ENCODE assay signal across 8 cellular contexts in the genomic region with DNA sequence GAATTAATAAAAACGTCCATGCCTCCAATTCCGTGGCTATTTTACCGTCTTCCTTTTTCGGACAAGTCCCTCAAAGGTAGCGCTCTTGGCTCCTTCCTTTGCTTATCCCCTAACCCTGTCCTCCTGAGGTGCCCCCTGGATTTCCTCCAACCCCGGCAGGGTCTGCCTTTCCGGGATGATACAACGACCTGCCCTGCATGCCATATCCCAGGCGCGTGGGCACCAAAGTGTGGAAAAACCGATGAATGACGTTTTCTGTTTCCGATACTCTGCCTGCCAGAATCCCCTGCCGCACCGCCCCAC. TPM values are rescaled to one million over a fixed set of nuclear protein-coding genes. Genes with fewer than 3 reads are reported as not detected.
A peak's percentile ranks its signal among the peaks of the same experiment; 100 is the strongest.
DNase-seq lines count a peak whose midpoint lies in the region; ATAC-seq and TF ChIP-seq lines count a peak whose summit lies in the region.

No MANE protein-coding gene starts in this region.

- peaks cover 3% of the 10 kb centered on the region for H3K27me3 Mint-ChIP-seq in endodermal cell (ENCODE audit: insufficient read depth)

- 63 to 100% methylated on average over 4 to 15 of the region's 15 CpGs for WGBS in endodermal cell (ENCODE audit: insufficient coverage in 1 of 2, insufficient read length in 1 of 2), 2 experiments

- peaks cover 62% of the 10 kb centered on the region for H3K9me3 Mint-ChIP-seq in endodermal cell

- H3K4me1 ChIP-seq in BLaER1: peaks cover 5% of the 10 kb centered on the region; the same call in 1 of the 2 replicates
- H3K4me1 ChIP-seq in OCI-LY1 (ENCODE audit: insufficient read depth, low read length, severe bottlenecking): peaks cover 15% of the 10 kb centered on the region
- H3K4me1 ChIP-seq in endodermal cell (ENCODE audit: control insufficient read depth, insufficient read depth, low read length): no peaks in the 10 kb centered on the region

- peaks cover 7% of the 10 kb centered on the region; the same call in 1 of the 2 replicates for H3K79me2 ChIP-seq in OCI-LY1 (ENCODE audit: insufficient read depth, low read length)
- no peaks in the 10 kb centered on the region for H3K79me2 ChIP-seq in neural cell (replicated peaks; ENCODE audit: insufficient read depth, low read length)

- no peak for ATAC-seq in GM18520 (IDR thresholded peaks at IDR 0.05; ENCODE audit: unreplicated experiment)

- H3K4me3 Mint-ChIP-seq in endodermal cell: peak overlapping the region; percentile 85

- no peaks in the 10 kb centered on the region for H3K9me2 ChIP-seq in OCI-LY1 (ENCODE audit: low read depth, low read length)
- H3K9me2 ChIP-seq in neural cell (ENCODE audit: insufficient read depth, low read length): no peaks in the 10 kb centered on the region

- TF ChIP-seq EP300 in neural cell (conservative IDR thresholded peaks at IDR 0.05; ENCODE audit: poor library complexity, severe bottlenecking): no peak

- H3K36me3 ChIP-seq in BLaER1: peaks cover 16% of the 10 kb centered on the region
- H3K36me3 ChIP-seq in OCI-LY1 (ENCODE audit: insufficient read depth, low read length): peaks cover 21% of the 10 kb centered on the region
- peaks cover 20% of the 10 kb centered on the region for H3K36me3 ChIP-seq in endodermal cell (ENCODE audit: control insufficient read depth, insufficient read depth, low read length)
- H3K36me3 ChIP-seq in neural cell (ENCODE audit: insufficient read depth, low read length): no peaks in the 10 kb centered on the region

- H3K27ac ChIP-seq in BLaER1 (peak overlapping the region; percentile 44), OCI-LY1 (ENCODE audit: low read depth, low read length, poor library complexity, severe bottlenecking) (peak overlapping the region; percentile 46), endodermal cell (ENCODE audit: low read depth, low read length) (no peak overlapping the region), neural cell (ENCODE audit: low read length) (peak overlapping the region; percentile 70)

- H3K27me3 ChIP-seq in BLaER1 (no peaks in the 10 kb centered on the region), OCI-LY1 (ENCODE audit: insufficient read depth, low read length) (no peaks in the 10 kb centered on the region), endodermal cell (ENCODE audit: control insufficient read depth, insufficient read depth, low read length, poor library complexity, severe bottlenecking) (no peaks in the 10 kb centered on the region), neural cell (ENCODE audit: insufficient read depth, low read depth, low read length) (no peaks in the 10 kb centered on the region)

- H3K36me3 Mint-ChIP-seq in endodermal cell (ENCODE audit: low read depth): peaks cover 11% of the 10 kb centered on the region

- no peaks in the 10 kb centered on the region for H4K20me1 ChIP-seq in BLaER1
- no peaks in the 10 kb centered on the region for H4K20me1 ChIP-seq in OCI-LY1 (ENCODE audit: insufficient read depth, low read length)
- H4K20me1 ChIP-seq in neural cell (ENCODE audit: insufficient read depth): no peaks in the 10 kb centered on the region

- no peak for TF ChIP-seq RAD21 in neural cell (conservative IDR thresholded peaks at IDR 0.05)

- H3K9me3 ChIP-seq in BLaER1 (no peaks in the 10 kb centered on the region), OCI-LY1 (ENCODE audit: low read length) (no peaks in the 10 kb centered on the region), endodermal cell (ENCODE audit: control insufficient read depth, low read length) (no peaks in the 10 kb centered on the region), neural cell (ENCODE audit: low read length) (no peaks in the 10 kb centered on the region)

- peak overlapping the region; percentile 20 for H3K27ac Mint-ChIP-seq in endodermal cell

- DNase-seq in endodermal cell (no peak), HT-29 (ENCODE audit: low spot score) (no peak), NCI-H1092 (lab: John Stamatoyannopoulos, UW) (no peak), HEK293T (ENCODE audit: extremely low spot score) (no peak)

- no peak for TF ChIP-seq CTCF in OCI-LY1 (IDR thresholded peaks at IDR 0.05; ENCODE audit: low read length)
- no peak for TF ChIP-seq CTCF in endodermal cell (conservative IDR thresholded peaks at IDR 0.05)
- no peak for TF ChIP-seq CTCF in neural cell (IDR thresholded peaks at IDR 0.05; ENCODE audit: poor library complexity, severe bottlenecking)

- peaks cover 9% of the 10 kb centered on the region for H3K4me1 Mint-ChIP-seq in endodermal cell

- peak overlapping the region; percentile 70; the same call in 1 of the 2 replicates for H3K9ac ChIP-seq in BLaER1
- peak overlapping the region; percentile 97 for H3K9ac ChIP-seq in OCI-LY1 (ENCODE audit: low read length)
- no peak overlapping the region for H3K9ac ChIP-seq in endodermal cell (ENCODE audit: extremely low read depth, low read length, poor library complexity, severe bottlenecking)
- H3K9ac ChIP-seq in neural cell (ENCODE audit: low read length): peak overlapping the region; percentile 65

- POLR2A ChIA-PET in HEK293T (lab: Yijun Ruan, JAX): no interaction called here

- H3K4me2 ChIP-seq in BLaER1 (peak overlapping the region; percentile 74), OCI-LY1 (ENCODE audit: low read length) (peak overlapping the region; percentile 95), neural cell (ENCODE audit: low read length) (peak overlapping the region; percentile 44)

- CTCF ChIA-PET in HEK293T (lab: Yijun Ruan, JAX): no interaction called here

- H3K4me3 ChIP-seq in BLaER1 (peak overlapping the region; percentile 71), OCI-LY1 (ENCODE audit: low read depth, low read length, poor library complexity, severe bottlenecking) (peak overlapping the region; percentile 100), endodermal cell (ENCODE audit: low read length) (peak overlapping the region; percentile 88), neural cell (ENCODE audit: low read length) (peak overlapping the region; percentile 80)

- H2AFZ ChIP-seq in OCI-LY1 (ENCODE audit: low read length) (peak overlapping the region; percentile 93; the same call in 1 of the 2 replicates), neural cell (ENCODE audit: low read depth, low read length) (peak overlapping the region; percentile 37)

- H3F3A ChIP-seq in OCI-LY1 (ENCODE audit: insufficient read depth, low read length) (no peaks in the 10 kb centered on the region), neural cell (ENCODE audit: insufficient read depth, low read length, poor library complexity, severe bottlenecking) (no peaks in the 10 kb centered on the region)

TF ChIP-seq in neural cell, 6 proteins besides CTCF, POLR2A, EP300 and RAD21 (continues in another document):
- no peak for TF ChIP-seq EZH2 (IDR thresholded peaks at IDR 0.05; ENCODE audit: borderline replicate concordance, insufficient read depth, low read length, poor library complexity, severe bottlenecking)
- no peak for TF ChIP-seq TAF1 (IDR thresholded peaks at IDR 0.05; ENCODE audit: low read depth)

TF ChIP-seq in HEK293T, 16 proteins besides CTCF, POLR2A, EP300 and RAD21:
- no peak for TF ChIP-seq NFRKB (IDR thresholded peaks at IDR 0.05)
- no peak for TF ChIP-seq ELF4 (IDR thresholded peaks at IDR 0.05)
- no peak for TF ChIP-seq SP1 (IDR thresholded peaks at IDR 0.05)
- no peak for TF ChIP-seq FOXM1 (IDR thresholded peaks at IDR 0.05; ENCODE audit: borderline replicate concordance)
- no peak for TF ChIP-seq BHLHE40 (IDR thresholded peaks at IDR 0.05; ENCODE audit: borderline replicate concordance)
- no peak for TF ChIP-seq FOXK2 (IDR thresholded peaks at IDR 0.05)

RNA-seq across cellular contexts. Expression of gene CSTF2, which starts 0.7 kb away (rescaled TPM):
- total RNA-seq in endodermal cell: 10 to 100 TPM; 27.4 to 28.3 TPM
- 22.7 TPM for polyA plus RNA-seq in endodermal cell (2013, experiment 1 of 2)
- polyA plus RNA-seq in endodermal cell (2013, experiment 2 of 2): 19.7 TPM
- polyA plus RNA-seq in neural cell: 19.2 and 21.6 TPM in 2 replicates
- polyA minus RNA-seq in neural cell: 17.1 and 19.2 TPM in 2 replicates
- total RNA-seq in HT-29 (2014; rRNA removed; shearing (Covaris generic)): 63.9 and 70.6 TPM in 2 replicates

RNA-seq across cellular contexts. Expression of gene NOX1, which starts 54.7 kb away (rescaled TPM):
- not detected for total RNA-seq in endodermal cell
- polyA plus RNA-seq in endodermal cell (2013, experiment 1 of 2): not detected
- not detected for polyA plus RNA-seq in endodermal cell (2013, experiment 2 of 2)
- polyA plus RNA-seq in neural cell: not detected in 2 replicates
- not detected in 2 replicates for polyA minus RNA-seq in neural cell
- 14.6 and 17.7 TPM in 2 replicates for total RNA-seq in HT-29 (2014; rRNA removed; shearing (Covaris generic))

Comparison
In these comparisons a context has a peak if more than half of its experiments do, and no peak if none do; other contexts are left out.
1. H3K4me2 ChIP-seq: peak in every context shown above with its lines; median percentile 95 in OCI-LY1; 74 in BLaER1; 44 in neural cell.
2. RNA of gene NOX1, which starts 54.7 kb away (total RNA-seq): 14.6 to 17.7 TPM in HT-29; not detected in endodermal cell; every median in the first group is over 10 times any median in the second.
3. Peak in every context shown above with its lines, with median percentiles within 50 percentile points of each other: H3K4me3 ChIP-seq.